Comparison of ENCODE assay signal across 8 cellular contexts in genomic region chr1:41495171-41495948, GRCh38. TPM values are rescaled to one million over a fixed set of nuclear protein-coding genes. Genes with fewer than 3 reads are reported as not detected.
DNase-seq lines count a peak whose midpoint lies in the region; ATAC-seq and TF ChIP-seq lines count a peak whose summit lies in the region.

No MANE protein-coding gene starts in this region.

- H3K4me3 ChIP-seq in LNCaP clone FGC (ENCODE audit: low read depth, low read length) = peak overlapping the region; percentile 36
- peak overlapping the region in 1 of 2 donors; percentile 43 for H3K4me3 ChIP-seq in ascending aorta
- H3K4me3 ChIP-seq in upper lobe of left lung = peak overlapping the region in 3 of 4 donors; percentile 30 to 41 (median 36)

- H3K36me3 ChIP-seq in ascending aorta (no peaks in the 10 kb centered on the region), upper lobe of left lung (no peaks in the 10 kb centered on the region)

- intact Hi-C loops in ascending aorta (cut with DNase I) = loop anchor here (5.0 to 10.0 kb wide), 6 partner anchors 78 to 1459 kb away; partner anchors contain the start of genes FOXO6, NFYC and SLC2A1

- no peak for TF ChIP-seq POLR2A in upper lobe of left lung (IDR thresholded peaks at IDR 0.05)

- TF ChIP-seq EP300 in upper lobe of left lung (IDR thresholded peaks at IDR 0.05) = no peak

- H3K27ac ChIP-seq in ascending aorta (peak overlapping the region; percentile 93 to 97), upper lobe of left lung (peak overlapping the region; percentile 87 to 90 (median 88))

- TF ChIP-seq CTCF in LNCaP clone FGC (IDR thresholded peaks at IDR 0.05; ENCODE audit: control insufficient read depth, extremely low read depth, insufficient read depth) (no peak), ascending aorta (IDR thresholded peaks at IDR 0.05) (peak in 2 of 3 experiments; percentile 10 to 18), upper lobe of left lung (IDR thresholded peaks at IDR 0.05) (peak in 1 of 6 experiments; percentile 6)

- no peaks in the 10 kb centered on the region for H3K27me3 ChIP-seq in ascending aorta
- no peaks in the 10 kb centered on the region for H3K27me3 ChIP-seq in upper lobe of left lung

- no peaks in the 10 kb centered on the region for H3K9me3 ChIP-seq in ascending aorta
- no peaks in the 10 kb centered on the region for H3K9me3 ChIP-seq in upper lobe of left lung

- peaks cover 25 to 62% of the 10 kb centered on the region in 2 donors for H3K4me1 ChIP-seq in ascending aorta
- peaks cover 48 to 52% (median 50%) of the 10 kb centered on the region in 4 donors for H3K4me1 ChIP-seq in upper lobe of left lung

- DNase-seq in EH (ENCODE audit: low read depth) (peak; percentile 34), LNCaP clone FGC (ENCODE audit: low read depth) (no peak), ascending aorta (ENCODE audit: low spot score in 2 of 2) (no peak), kidney tubule cell (ENCODE audit: low spot score) (peak; percentile 45), upper lobe of left lung (peak in 1 of 2 donors; percentile 46), NCI-H345 treated with DMSO at 0.1 percent for 48 hours (lab: John Stamatoyannopoulos, UW; ENCODE audit: unreplicated experiment) (no peak), epidermal melanocyte (ENCODE audit: insufficient read length, low spot score) (no peak)
- no peak for DNase-seq in central memory CD4-positive, alpha-beta T cell

- 62 to 72% methylated on average over 12 to 19 of the region's 19 CpGs for WGBS in upper lobe of left lung, 2 donors

- no peak for ATAC-seq in upper lobe of left lung (ENCODE audit: low FRiP score in 2 of 2)

RNA-seq across cellular contexts. Expression of gene EDN2, which starts 10.9 kb away (rescaled TPM):
- total RNA-seq in ascending aorta (not detected), upper lobe of left lung (1 to 10 TPM in 1 of 6 donors, under 1 TPM in 2, not detected in 3; 0.49 to 4.0 (median 0.77) TPM)

Comparison
In these comparisons a context has a peak if more than half of its experiments do, and no peak if none do; other contexts are left out.
1. DNase-seq: peak in EH (single experiment) and kidney tubule cell (single experiment); none in LNCaP clone FGC (single experiment), ascending aorta (0 of 2), central memory CD4-positive, alpha-beta T cell (single experiment), NCI-H345 treated with DMSO at 0.1 percent for 48 hours (single experiment) and epidermal melanocyte (single experiment).